23 cellular contexts compared by ENCODE assay signal in the genomic region with DNA sequence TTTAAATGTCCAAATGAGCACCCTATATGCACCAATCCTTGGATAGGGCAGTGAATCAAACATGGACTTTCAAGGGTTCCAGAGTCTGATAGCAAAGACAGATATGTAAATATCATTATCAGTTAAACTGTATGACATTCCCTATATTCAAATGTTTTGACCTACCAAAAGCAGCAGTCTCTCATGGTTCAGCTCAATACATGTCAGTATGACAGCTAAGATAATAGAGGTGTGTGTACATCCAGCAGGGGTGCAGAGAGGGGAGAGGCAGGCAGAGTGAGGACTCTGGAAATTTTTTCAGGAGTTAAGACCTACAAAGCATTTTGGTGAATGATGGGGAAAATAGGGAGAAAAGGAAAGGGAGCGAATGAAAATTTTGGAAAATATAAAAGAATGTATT.
"Had no signal": no experiment of that assay in that cellular context is flagged by ENCODE, and none has a peak within 500 bp of the region (broad histone marks: within the 10 kb centered on the region; RNA-seq: fewer than 3 reads in every experiment).

No MANE protein-coding gene starts in this region.

- H3K79me2 ChIP-seq: hepatocyte, parathyroid adenoma had no signal

- H3K4me3 ChIP-seq: dorsolateral prefrontal cortex, esophagus muscularis mucosa, gastroesophageal sphincter, heart left ventricle, hepatocyte, lung, mucosa of descending colon, neural progenitor cell, right lobe of liver, thoracic aorta, tibial nerve, upper lobe of left lung had no signal

- H3K9me3 ChIP-seq: esophagus muscularis mucosa, mucosa of descending colon, right lobe of liver, thoracic aorta, upper lobe of left lung had no signal

- H3K4me1 ChIP-seq: esophagus muscularis mucosa, foreskin keratinocyte, gastroesophageal sphincter, heart left ventricle, neural progenitor cell, parathyroid adenoma, right lobe of liver, tibial nerve, upper lobe of left lung had no signal

- H3K4me2 ChIP-seq: hepatocyte, neural progenitor cell had no signal

- H3K9ac ChIP-seq: neural progenitor cell, parathyroid adenoma had no signal

- DNase-seq: dorsolateral prefrontal cortex; effector CD8-positive, alpha-beta T cell; endodermal cell; foreskin keratinocyte; heart left ventricle; kidney; mesenchymal stem cell; mucosa of descending colon; naive B cell; right lobe of liver; small intestine; stimulated activated CD4-positive, alpha-beta T cell treated with anti-CD3 and anti-CD28 coated beads, Interleukin-15, amount 100 ng/mL, for 24 hours; stimulated activated CD4-positive, alpha-beta T cell treated with anti-CD3 and anti-CD28 coated beads, Interleukin-2, amount 100 ng/mL, for 48 hours; stimulated activated naive B cell treated with anti-CD40 and anti-IgM and Interleukin-4, amounts not matched to agents 10 μg/mL and 1 μg/mL and 100 μg/mL, for 72 hours; upper lobe of left lung had no signal

- H3K36me3 ChIP-seq: esophagus muscularis mucosa, gastroesophageal sphincter, heart left ventricle, neural progenitor cell, right lobe of liver, thoracic aorta, tibial nerve, upper lobe of left lung had no signal

- H2AFZ ChIP-seq: hepatocyte, parathyroid adenoma had no signal

- H3K27ac ChIP-seq: dorsolateral prefrontal cortex, esophagus muscularis mucosa, foreskin keratinocyte, gastroesophageal sphincter, heart left ventricle, hepatocyte, neural progenitor cell, parathyroid adenoma, right lobe of liver, thoracic aorta, tibial nerve, upper lobe of left lung had no signal

- H3K27me3 ChIP-seq: dorsolateral prefrontal cortex, esophagus muscularis mucosa, gastroesophageal sphincter, heart left ventricle, hepatocyte, neural progenitor cell, right lobe of liver, tibial nerve, upper lobe of left lung had no signal
